In the genomic region with DNA sequence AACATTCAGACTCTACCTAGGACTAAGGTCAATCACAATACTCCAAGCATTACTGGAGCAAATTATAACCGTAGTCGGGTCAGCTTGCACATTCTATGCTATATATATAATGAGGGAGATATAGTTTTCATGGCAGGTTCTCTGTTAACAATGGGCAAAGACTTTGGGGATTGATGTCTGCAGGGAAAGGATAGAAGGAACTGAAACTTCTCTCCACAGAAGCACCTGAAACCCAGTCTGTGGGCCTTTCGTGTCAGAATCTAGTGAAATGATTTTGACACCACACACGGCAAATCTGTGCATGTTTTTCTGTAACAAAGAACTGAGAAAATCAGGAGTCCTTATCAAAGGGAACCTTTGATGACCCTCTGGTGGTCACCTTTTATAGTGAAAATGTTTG, we compare ENCODE assay signal across 18 cellular contexts.
DNase-seq lines count a peak whose midpoint lies in the region; ATAC-seq, FAIRE-seq and TF ChIP-seq lines count a peak whose summit lies in the region.
"Had no signal": no experiment of that assay in that cellular context is flagged by ENCODE, and none has a peak within 500 bp of the region (broad histone marks: within the 10 kb centered on the region; RNA-seq: fewer than 3 reads in every experiment).

No MANE protein-coding gene starts in this region.

- ATAC-seq in RWPE2 (ENCODE audit: low read depth) (no peak), GM12878 (no peak)
- ATAC-seq: HCT116, K562 had no signal

- RAD21 ChIA-PET in GM12878 (lab: Charles Lee; ENCODE audit: unreplicated experiment) = no interaction called here

- WGBS in GM12878 (ENCODE audit: insufficient coverage, insufficient replicate concordance, low lambda C conversion rate, missing lambda C conversion rate) = 71% methylated on average over 4 of the region's 4 CpGs

- H3K9me3 ChIP-seq in RWPE2 (ENCODE audit: severe bottlenecking) = no peaks in the 10 kb centered on the region
- H3K9me3 ChIP-seq in GM12878 (replicated peaks; ENCODE audit: control insufficient read depth, insufficient read depth, low read length) = no peaks in the 10 kb centered on the region
- H3K9me3 ChIP-seq in osteoblast (ENCODE audit: low read depth, low read length) = no peaks in the 10 kb centered on the region
- no peaks in the 10 kb centered on the region for H3K9me3 ChIP-seq in MG63
- H3K9me3 ChIP-seq: A549, BLaER1 had no signal

- H4K20me1 ChIP-seq in GM12878 (ENCODE audit: control insufficient read depth, insufficient read depth) (no peaks in the 10 kb centered on the region), osteoblast (ENCODE audit: insufficient read depth, low read length) (no peaks in the 10 kb centered on the region)
- H4K20me1 ChIP-seq: BLaER1 had no signal

- intact Hi-C loops in GM12878 (cut with micrococcal nuclease; ENCODE audit: unreplicated experiment) = no loop called here

- H3K36me3 ChIP-seq in ACC112 (ENCODE audit: insufficient read depth, low read length) (no peaks in the 10 kb centered on the region), RWPE2 (ENCODE audit: low read depth) (no peaks in the 10 kb centered on the region), GM12878 (ENCODE audit: control insufficient read depth in 2 of 2, insufficient read depth in 2 of 2, low read length in 1 of 2) (no peaks in the 10 kb centered on the region), osteoblast (ENCODE audit: insufficient read depth, low read length) (no peaks in the 10 kb centered on the region), MG63 (no peaks in the 10 kb centered on the region)
- H3K36me3 ChIP-seq: BLaER1 had no signal

- no peaks in the 10 kb centered on the region for H3K27me3 ChIP-seq in ACC112 (ENCODE audit: insufficient read depth, low read length)
- H3K27me3 ChIP-seq in RWPE2 (ENCODE audit: insufficient read depth, poor library complexity, severe bottlenecking) = no peaks in the 10 kb centered on the region
- no peaks in the 10 kb centered on the region for H3K27me3 ChIP-seq in GM12878 (replicated peaks in 1 of 2; ENCODE audit: control insufficient read depth in 2 of 2, insufficient read depth in 2 of 2, low read length in 1 of 2)
- no peaks in the 10 kb centered on the region for H3K27me3 ChIP-seq in osteoblast (ENCODE audit: insufficient read depth, low read length)
- H3K27me3 ChIP-seq in MG63 = no peaks in the 10 kb centered on the region
- H3K27me3 ChIP-seq: BLaER1 had no signal

- no peak for TF ChIP-seq EP300 in GM12878 (IDR thresholded peaks at IDR 0.05; ENCODE audit: borderline replicate concordance in 1 of 2, control insufficient read depth in 1 of 2, low read depth in 2 of 2, low read length in 2 of 2)

- H3K9ac ChIP-seq in GM12878 (ENCODE audit: control insufficient read depth, insufficient read depth, low read length) = no peak overlapping the region
- H3K9ac ChIP-seq: BLaER1 had no signal

- DNase-seq in RWPE2 (ENCODE audit: low spot score) = no peak
- DNase-seq in GM12878 (ENCODE audit: low read depth, low spot score) = no peak
- DNase-seq in osteoblast (ENCODE audit: insufficient read length, low spot score, missing footprints) = peak; percentile 45
- DNase-seq in GM19239 (ENCODE audit: insufficient read length, low spot score) = no peak
- DNase-seq in MG63 = no peak
- no peak for DNase-seq in DMS153 treated with DMSO at 0.1 percent for 48 hours (lab: John Stamatoyannopoulos, UW; ENCODE audit: unreplicated experiment)
- DNase-seq in HT-29 (ENCODE audit: low spot score) = no peak
- DNase-seq: CD4-positive, alpha-beta memory T cell; DND-41; H7 had no signal

- H3K27ac ChIP-seq in ACC112 (ENCODE audit: low read depth, low read length) = peak overlapping the region; percentile 63
- H3K27ac ChIP-seq in RWPE2 (ENCODE audit: poor library complexity, severe bottlenecking) = peak overlapping the region; percentile 64
- H3K27ac ChIP-seq in GM12878 (ENCODE audit: control insufficient read depth, insufficient read depth) = no peak overlapping the region
- peak overlapping the region; percentile 78 for H3K27ac ChIP-seq in osteoblast (ENCODE audit: low read depth, low read length)
- H3K27ac ChIP-seq: 22Rv1, BLaER1 had no signal

- TF ChIP-seq POLR2A in GM12878 (IDR thresholded peaks at IDR 0.05; ENCODE audit: low read depth, low read length) = no peak

- TF ChIP-seq CTCF in RWPE2 (IDR thresholded peaks at IDR 0.05; ENCODE audit: poor library complexity, severe bottlenecking) (no peak), GM12878 (IDR thresholded peaks at IDR 0.05 in 2 of 3, conservative IDR thresholded peaks at IDR 0.05 in 1 of 3; ENCODE audit: control insufficient read depth in 2 of 3, extremely low read depth in 1 of 3, insufficient read depth in 1 of 3, low read depth in 3 of 3, low read length in 3 of 3) (no peak), osteoblast (IDR thresholded peaks at IDR 0.05; ENCODE audit: extremely low read depth, low read depth, low read length) (no peak)

- H2AFZ ChIP-seq in ACC112 (ENCODE audit: low read length, unreplicated experiment) (no peak overlapping the region), GM12878 (ENCODE audit: control insufficient read depth, low read depth, low read length) (no peak overlapping the region), osteoblast (ENCODE audit: low read length) (no peak overlapping the region)

- peaks cover 30% of the 10 kb centered on the region for H3K4me1 ChIP-seq in ACC112 (ENCODE audit: control insufficient read depth, insufficient read depth, low read length, unreplicated experiment)
- H3K4me1 ChIP-seq in RWPE2 (ENCODE audit: insufficient read depth, poor library complexity, severe bottlenecking) = peaks cover 19% of the 10 kb centered on the region
- H3K4me1 ChIP-seq in GM12878 (ENCODE audit: control insufficient read depth, insufficient read depth, low read length) = no peaks in the 10 kb centered on the region
- H3K4me1 ChIP-seq in osteoblast (ENCODE audit: insufficient read depth, low read length) = peaks cover 25% of the 10 kb centered on the region
- H3K4me1 ChIP-seq: BLaER1 had no signal

- POLR2A ChIA-PET in GM12878 (lab: Charles Lee) = no interaction called here

- SMC1A ChIA-PET in GM12878 (lab: Charles Lee; ENCODE audit: uncharacterized antibody, unreplicated experiment) = no interaction called here

- CTCF ChIA-PET in GM12878 (lab: Yijun Ruan, JAX) = no interaction called here

- H3K79me2 ChIP-seq in ACC112 (ENCODE audit: control insufficient read depth, insufficient read depth, low read length, unreplicated experiment) (no peaks in the 10 kb centered on the region), GM12878 (ENCODE audit: control insufficient read depth, insufficient read depth, low read length) (no peaks in the 10 kb centered on the region), osteoblast (ENCODE audit: insufficient read depth, low read length) (no peaks in the 10 kb centered on the region)

- TF ChIP-seq RAD21 in GM12878 (IDR thresholded peaks at IDR 0.05; ENCODE audit: insufficient read depth, low read depth, low read length) = no peak

- H3K4me2 ChIP-seq in GM12878 (ENCODE audit: control insufficient read depth, insufficient read depth) = no peak overlapping the region
- no peak overlapping the region for H3K4me2 ChIP-seq in osteoblast (ENCODE audit: insufficient read depth, low read length)
- H3K4me2 ChIP-seq: BLaER1 had no signal

- in situ Hi-C loops in GM12878 (cut with MboI) = no loop called here

- H3K4me3 ChIP-seq in ACC112 (ENCODE audit: low read depth, low read length) = no peak overlapping the region
- no peak overlapping the region for H3K4me3 ChIP-seq in RWPE2 (ENCODE audit: severe bottlenecking)
- H3K4me3 ChIP-seq in GM12878 = no peak overlapping the region
- H3K4me3 ChIP-seq in osteoblast (ENCODE audit: insufficient read depth, low read length) = no peak overlapping the region
- no peak overlapping the region for H3K4me3 ChIP-seq in MG63
- H3K4me3 ChIP-seq: A549, BLaER1, K562 had no signal

- FAIRE-seq in GM12878 (lab: Jason Lieb, UNC) (no peak), GM19239 (lab: Jason Lieb, UNC) (no peak)
- FAIRE-seq: A549, GM12892, GM18507, K562 had no signal

- no TSS peak for BruUV-seq in GM12878 (replicated peaks; lab: Mats Ljungman, UMichigan)

TF ChIP-seq in GM12878, 131 proteins besides CTCF, POLR2A, EP300 and RAD21:
- TF ChIP-seq NFXL1 (IDR thresholded peaks at IDR 0.05; ENCODE audit: borderline replicate concordance) (no peak), SPI1 (IDR thresholded peaks at IDR 0.05; ENCODE audit: borderline replicate concordance, insufficient read depth, low read depth, low read length) (peak; percentile 68; the same call in 1 of the 2 replicates)
